14 cellular contexts compared by ENCODE assay signal in the genomic region with DNA sequence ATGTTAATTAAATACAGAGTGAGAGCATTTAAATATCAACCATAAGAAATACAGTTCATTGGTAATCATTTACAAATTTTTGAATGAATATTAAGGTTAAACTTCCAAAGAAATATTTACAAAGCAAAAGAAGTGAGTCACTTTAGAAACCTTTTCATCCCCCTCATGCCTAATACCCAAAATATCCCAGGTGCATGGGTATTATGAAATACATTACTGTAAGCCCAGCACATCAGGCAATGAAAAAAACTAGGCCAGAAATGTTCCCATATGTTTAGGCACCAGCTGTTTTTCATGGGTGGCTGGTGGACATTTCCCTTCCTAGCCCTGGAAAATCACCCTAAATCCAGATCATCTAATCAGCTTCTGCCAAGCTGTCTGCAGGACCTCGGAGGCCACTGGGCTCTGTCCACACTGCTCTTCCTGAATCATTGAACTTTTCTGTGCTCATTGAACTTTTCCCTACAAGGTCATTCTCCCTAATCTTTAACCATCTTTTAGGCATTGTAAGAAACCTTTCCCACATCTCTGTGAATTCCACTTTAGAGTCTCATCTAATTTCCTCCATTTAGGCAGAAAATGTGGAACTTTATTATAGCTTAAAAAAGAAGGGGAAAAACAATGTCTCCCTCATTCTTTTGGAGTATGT.
"Had no signal": no experiment of that assay in that cellular context is flagged by ENCODE, and none has a peak within 500 bp of the region (broad histone marks: within the 10 kb centered on the region; RNA-seq: fewer than 3 reads in every experiment).

No MANE protein-coding gene starts in this region.

- ATAC-seq: heart left ventricle; left lung; natural killer cell treated with Interleukin-12 subunit alpha and Interleukin-12 subunit beta and Interleukin-15 and Interleukin-18, amount 100 ng/mL, for 72 hours had no signal

- H3K36me3 ChIP-seq: adrenal gland, heart left ventricle, left lung had no signal

- H3K4me1 ChIP-seq: left lung had no signal

- H3K9me3 ChIP-seq: adrenal gland, heart left ventricle, left lung had no signal

- H3K27ac ChIP-seq: adrenal gland, epithelial cell of prostate, heart left ventricle, left lung had no signal

- H3K27me3 ChIP-seq: adrenal gland, heart left ventricle, left lung had no signal

- DNase-seq: activated B cell treated with CpG ODN at 0.5 μM for 24 hours; activated CD4-positive, alpha-beta T cell treated with anti-CD3 and anti-CD28 coated beads, Interleukin-2, amount 10 ng/mL, durations not matched to agents 7 days and 5 days; activated CD8-positive, alpha-beta memory T cell treated with anti-CD3 and anti-CD28 coated beads for 24 hours; activated naive CD4-positive, alpha-beta T cell treated with anti-CD3 and anti-CD28 coated beads, Interleukin-2, amount 10 ng/mL, durations not matched to agents 7 days and 5 days; cortex of kidney; effector memory CD4-positive, alpha-beta T cell; heart left ventricle; left lung; nucleus accumbens; stimulated activated CD4-positive, alpha-beta T cell treated with anti-CD3 and anti-CD28 coated beads, Interleukin-12 subunit alpha, Interleukin-12 subunit beta, amount 100 ng/mL, for 4 hours; stimulated activated naive CD4-positive, alpha-beta T cell treated with Interleukin-2 at 50 U/mL for 16 hours had no signal

- H3K4me3 ChIP-seq: adrenal gland, heart left ventricle, left lung had no signal
